In the genomic region with DNA sequence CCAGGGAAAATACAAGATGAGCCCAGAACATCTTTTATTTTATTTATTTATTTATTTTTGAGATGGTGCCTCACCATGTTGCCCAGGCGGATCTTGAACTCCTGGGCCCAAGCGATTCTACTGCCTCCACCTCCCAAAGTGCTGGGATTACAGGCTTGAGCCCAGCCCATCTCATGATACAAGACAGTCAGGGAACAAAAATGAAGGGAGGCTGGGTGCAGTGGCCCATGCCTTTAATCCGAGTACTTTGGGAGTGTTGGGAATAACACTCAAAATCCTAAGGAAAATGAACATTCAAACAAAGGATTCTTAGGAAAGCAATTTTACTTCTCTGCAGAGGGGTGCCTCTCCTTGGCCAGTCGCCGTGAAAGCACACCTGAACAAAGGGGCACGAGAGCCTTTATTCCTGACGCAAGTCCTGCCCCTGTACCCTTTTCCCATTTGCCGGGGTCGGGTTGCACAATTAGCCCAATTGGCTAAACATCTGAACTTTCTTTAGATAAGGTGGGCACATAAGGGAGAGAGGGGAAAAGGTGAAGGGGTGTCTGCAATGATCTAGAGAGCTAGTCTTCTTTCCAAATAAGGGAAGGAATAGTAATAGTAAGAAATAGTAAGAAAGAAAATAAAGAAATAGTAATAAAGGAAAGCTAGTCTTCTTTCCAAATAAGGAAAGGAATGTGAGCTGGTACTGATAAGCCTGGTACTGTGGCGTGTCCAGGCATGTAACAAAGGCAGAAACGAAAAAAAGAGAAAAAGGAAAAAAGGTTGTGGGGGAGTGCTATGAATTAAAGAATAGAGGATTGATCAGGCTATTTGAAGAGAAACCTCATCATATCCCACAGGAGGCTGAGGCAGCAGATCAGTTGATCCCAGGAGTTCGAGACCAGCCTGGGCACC, we compare ENCODE assay signal across 12 cellular contexts. TPM values are rescaled to one million over a fixed set of nuclear protein-coding genes. Genes with fewer than 3 reads are reported as not detected.
A peak's percentile ranks its signal among the peaks of the same experiment; 100 is the strongest.
DNase-seq lines count a peak whose midpoint lies in the region; ATAC-seq, FAIRE-seq and TF ChIP-seq lines count a peak whose summit lies in the region.
"Had no signal": no experiment of that assay in that cellular context is flagged by ENCODE, and none has a peak within 500 bp of the region (broad histone marks: within the 10 kb centered on the region; RNA-seq: fewer than 3 reads in every experiment).

No MANE protein-coding gene starts in this region.

- no peak for DNase-seq in HepG2 (ENCODE audit: low spot score)
- DNase-seq in right lobe of liver = no peak
- DNase-seq in breast epithelium (ENCODE audit: low spot score in 2 of 2) = no peak
- DNase-seq in iPS-NIHi7 (ENCODE audit: extremely low spot score) = peak; percentile 20
- no peak for DNase-seq in UCSD-AML1 (lab: John Stamatoyannopoulos, UW; ENCODE audit: unreplicated experiment)
- DNase-seq in lower lobe of right lung = no peak
- DNase-seq: activated T-cell treated with anti-CD3 and anti-CD28 coated beads, Interleukin-2, amount 50 U/mL, for 1 hour; central memory CD4-positive, alpha-beta T cell; NCI-H2107; right cardiac atrium had no signal

- TF ChIP-seq EP300 in HepG2 (IDR thresholded peaks at IDR 0.05; ENCODE audit: low read depth in 2 of 2, low read length in 2 of 2) (no peak), HepG2 (CRISPR knock-in tag; IDR thresholded peaks at IDR 0.05; ENCODE audit: borderline replicate concordance) (no peak)

- no peak for FAIRE-seq in HepG2 (lab: Jason Lieb, UNC)

- H3K9ac ChIP-seq in HepG2 (ENCODE audit: insufficient read depth, low read depth, low read length) = no peak overlapping the region

- POLR2A ChIA-PET in HepG2 (lab: Yijun Ruan, JAX) = interaction anchor here (0.8 to 1.6 kb wide), 4 partner anchors 14 to 37 kb away, joined by 3 to 6 read pairs (median 4); a partner anchor contains a TSS

- H3K27ac ChIP-seq in HepG2 (ENCODE audit: extremely low read length, insufficient read depth, low read length) (no peak overlapping the region), right lobe of liver (no peak overlapping the region), breast epithelium (peak overlapping the region; percentile 2 to 28), lower lobe of right lung (no peak overlapping the region)

- TF ChIP-seq CTCF in HepG2 (CRISPR knock-in tag; IDR thresholded peaks at IDR 0.05) = no peak
- no peak for TF ChIP-seq CTCF in right lobe of liver (IDR thresholded peaks at IDR 0.05)
- no peak for TF ChIP-seq CTCF in breast epithelium (IDR thresholded peaks at IDR 0.05)
- TF ChIP-seq CTCF in lower lobe of right lung (IDR thresholded peaks at IDR 0.05) = no peak

- WGBS in HepG2 (ENCODE audit: low lambda C conversion rate) = 88% methylated on average over 12 of the region's 12 CpGs
- 77% methylated on average over 9 of the region's 12 CpGs for WGBS in right lobe of liver (ENCODE audit: insufficient coverage, low coverage, low lambda C conversion rate, missing lambda C conversion rate)

- BruUV-seq in HepG2 (replicated peaks; lab: Mats Ljungman, UMichigan) = no TSS peak

- no peak overlapping the region for H2AFZ ChIP-seq in HepG2 (ENCODE audit: low read length)

- no peak overlapping the region for H3K4me2 ChIP-seq in HepG2 (ENCODE audit: low read depth, low read length)

- ATAC-seq in HepG2 (no peak), right lobe of liver (no peak), lower lobe of right lung (no peak), HG03097 (IDR thresholded peaks at IDR 0.05; ENCODE audit: low FRiP score, unreplicated experiment) (no peak), GM18519 (IDR thresholded peaks at IDR 0.05; ENCODE audit: low FRiP score, unreplicated experiment) (no peak)
- ATAC-seq: right cardiac atrium had no signal

- TF ChIP-seq POLR2A in HepG2 (IDR thresholded peaks at IDR 0.05; ENCODE audit: insufficient read depth in 1 of 2, low read depth in 2 of 2, low read length in 2 of 2) (no peak), right lobe of liver (IDR thresholded peaks at IDR 0.05) (no peak), breast epithelium (IDR thresholded peaks at IDR 0.05) (no peak)

- CTCF ChIA-PET in HepG2 (lab: Yijun Ruan, JAX; ENCODE audit: low intra/inter-chr PET ratio, low total read pairs) = no interaction called here

- H3K27me3 ChIP-seq in HepG2 (ENCODE audit: control insufficient read depth in 1 of 2, insufficient read depth in 2 of 2, low read length in 2 of 2) (no peaks in the 10 kb centered on the region; a peak in 1 of 5 replicates), right lobe of liver (no peaks in the 10 kb centered on the region), breast epithelium (no peaks in the 10 kb centered on the region), lower lobe of right lung (ENCODE audit: low read depth) (no peaks in the 10 kb centered on the region)

- H3K79me2 ChIP-seq in HepG2 (ENCODE audit: insufficient read depth, low read length) = peaks cover 23% of the 10 kb centered on the region

- H3K4me1 ChIP-seq in HepG2 (ENCODE audit: insufficient read depth, low read length) (peaks cover 18% of the 10 kb centered on the region; the same call in 1 of the 2 replicates), right lobe of liver (no peaks in the 10 kb centered on the region), breast epithelium (no peaks in the 10 kb centered on the region), lower lobe of right lung (no peaks in the 10 kb centered on the region)

- H3K36me3 ChIP-seq in HepG2 (replicated peaks in 1 of 2; ENCODE audit: control insufficient read depth in 1 of 2, insufficient read depth in 2 of 2, low read length in 2 of 2) (peaks cover 22 to 55% of the 10 kb centered on the region in 2 experiments), right lobe of liver (peaks cover 0 to 16% (median 2%) of the 10 kb centered on the region in 4 donors), breast epithelium (no peaks in the 10 kb centered on the region), lower lobe of right lung (peaks cover 46% of the 10 kb centered on the region)

- in situ Hi-C loops in HepG2 (cut with HindIII; ENCODE audit: extremely low pct_ligation_motif_present, low pct_unique_long_range_greater_than_20kb) = no loop called here

- no peak for TF ChIP-seq RAD21 in HepG2 (CRISPR knock-in tag; IDR thresholded peaks at IDR 0.05)

- intact Hi-C loops in HepG2 (cut with micrococcal nuclease; ENCODE audit: unreplicated experiment) (no loop called here), right lobe of liver (cut with DNase I) (no loop called here), breast epithelium (cut with DNase I; ENCODE audit: low total_unique reads) (no loop called here), lower lobe of right lung (cut with DNase I) (no loop called here)

- H3K4me3 ChIP-seq in HepG2 (replicated peaks in 1 of 3; ENCODE audit: insufficient read depth in 1 of 3, low read depth in 2 of 3, low read length in 3 of 3) (no peak overlapping the region), right lobe of liver (no peak overlapping the region), breast epithelium (no peak overlapping the region), lower lobe of right lung (no peak overlapping the region)

- no peaks in the 10 kb centered on the region for H3K9me3 ChIP-seq in HepG2 (ENCODE audit: low read length)
- no peaks in the 10 kb centered on the region for H3K9me3 ChIP-seq in right lobe of liver
- no peaks in the 10 kb centered on the region for H3K9me3 ChIP-seq in breast epithelium
- no peaks in the 10 kb centered on the region for H3K9me3 ChIP-seq in lower lobe of right lung

- H4K20me1 ChIP-seq in HepG2 (ENCODE audit: insufficient read depth, low read length) = no peaks in the 10 kb centered on the region

RNA-seq across cellular contexts. Expression of a gene that starts 13.4 kb away (rescaled TPM):
- total RNA-seq in HepG2 (2016; rRNA removed; fragmentation: Illumina TruSeq; extraction: Trizol) (65.6 and 100 TPM in 2 replicates), right lobe of liver (10 to 100 TPM in 2 of 6 experiments, 1 to 10 TPM in 4; 6.2 to 40.9 (median 8.4) TPM), breast epithelium (10 to 100 TPM; 21.6 to 66.7 (median 53.9) TPM), lower lobe of right lung (32.0 TPM)
- 7.2 and 7.6 TPM in 2 replicates for total RNA-seq in HepG2 (2016; cell fraction: cytosol; rRNA removed; fragmentation: Illumina TruSeq; extraction: Trizol; ENCODE audit: low read depth)
- total RNA-seq in HepG2 (2016; cell fraction: insoluble cytoplasmic fraction; rRNA removed; fragmentation: Illumina TruSeq; extraction: Trizol) = 68.5 and 86.5 TPM in 2 replicates
- 25.1 and 25.2 TPM in 2 replicates for total RNA-seq in HepG2 (2016; cell fraction: membrane; rRNA removed; fragmentation: Illumina TruSeq; extraction: Trizol)
- total RNA-seq in HepG2 (2016; cell fraction: nucleus; rRNA removed; fragmentation: Illumina TruSeq; extraction: Trizol) = 57.8 and 60.8 TPM in 2 replicates
- polyA plus RNA-seq in HepG2 (2011; rRNA removed) = 42.8 and 51.1 TPM in 2 replicates
- 32.2 and 41.0 TPM in 2 replicates for polyA plus RNA-seq in HepG2 (2011; cell fraction: cytosol; rRNA removed)
- 46.7 and 50.4 TPM in 2 replicates for polyA plus RNA-seq in HepG2 (2011; cell fraction: nucleus; rRNA removed)
- polyA plus RNA-seq in HepG2 (2012) = 31.0 and 53.6 TPM in 2 replicates
- polyA plus RNA-seq in HepG2 (2016; cell fraction: cytosol; fragmentation: Illumina TruSeq; extraction: Trizol; ENCODE audit: low read depth) = 3.4 and 4.5 TPM in 2 replicates
- polyA plus RNA-seq in HepG2 (2016; cell fraction: insoluble cytoplasmic fraction; fragmentation: Illumina TruSeq; extraction: Trizol; ENCODE audit: low read depth) = 56.7 and 71.7 TPM in 2 replicates
- polyA plus RNA-seq in HepG2 (2016; cell fraction: membrane; fragmentation: Illumina TruSeq; extraction: Trizol; ENCODE audit: low read depth) = 12.3 and 13.7 TPM in 2 replicates
- polyA plus RNA-seq in HepG2 (2016; cell fraction: nucleus; fragmentation: Illumina TruSeq; extraction: Trizol; ENCODE audit: insufficient read depth, low read depth) = 73.7 and 78.3 TPM in 2 replicates
- 92.8 and 252 TPM in 2 replicates for polyA minus RNA-seq in HepG2 (2011; rRNA and poly(A)+ RNA removed; ENCODE audit: low replicate concordance)
- polyA minus RNA-seq in HepG2 (2011; cell fraction: cytosol; rRNA and poly(A)+ RNA removed) = 51.6 and 71.6 TPM in 2 replicates
- polyA minus RNA-seq in HepG2 (2011; cell fraction: nucleus; rRNA and poly(A)+ RNA removed) = 62.8 and 68.9 TPM in 2 replicates

RNA-seq across cellular contexts. Expression of a gene that starts 14.3 kb away (rescaled TPM):
- total RNA-seq in HepG2 (2016; rRNA removed; fragmentation: Illumina TruSeq; extraction: Trizol) (278 and 343 TPM in 2 replicates), right lobe of liver (100 to 1,000 TPM in 1 of 6 experiments, 10 to 100 TPM in 5; 38.2 to 104 (median 80.2) TPM), breast epithelium (10 to 100 TPM; 58.5 to 72.1 (median 62.4) TPM), lower lobe of right lung (121 TPM)
- 189 and 218 TPM in 2 replicates for total RNA-seq in HepG2 (2016; cell fraction: cytosol; rRNA removed; fragmentation: Illumina TruSeq; extraction: Trizol; ENCODE audit: low read depth)
- 286 and 361 TPM in 2 replicates for total RNA-seq in HepG2 (2016; cell fraction: insoluble cytoplasmic fraction; rRNA removed; fragmentation: Illumina TruSeq; extraction: Trizol)
- total RNA-seq in HepG2 (2016; cell fraction: membrane; rRNA removed; fragmentation: Illumina TruSeq; extraction: Trizol) = 199 and 207 TPM in 2 replicates
- 80.6 and 104 TPM in 2 replicates for total RNA-seq in HepG2 (2016; cell fraction: nucleus; rRNA removed; fragmentation: Illumina TruSeq; extraction: Trizol)
- 52.5 and 64.8 TPM in 2 replicates for polyA plus RNA-seq in HepG2 (2011; rRNA removed)
- polyA plus RNA-seq in HepG2 (2011; cell fraction: cytosol; rRNA removed) = 82.5 and 89.0 TPM in 2 replicates
- 20.2 and 20.8 TPM in 2 replicates for polyA plus RNA-seq in HepG2 (2011; cell fraction: nucleus; rRNA removed)
- polyA plus RNA-seq in HepG2 (2012) = 128 and 181 TPM in 2 replicates
- 188 and 220 TPM in 2 replicates for polyA plus RNA-seq in HepG2 (2016; cell fraction: cytosol; fragmentation: Illumina TruSeq; extraction: Trizol; ENCODE audit: low read depth)
- polyA plus RNA-seq in HepG2 (2016; cell fraction: insoluble cytoplasmic fraction; fragmentation: Illumina TruSeq; extraction: Trizol; ENCODE audit: low read depth) = 342 and 349 TPM in 2 replicates
- 177 and 178 TPM in 2 replicates for polyA plus RNA-seq in HepG2 (2016; cell fraction: membrane; fragmentation: Illumina TruSeq; extraction: Trizol; ENCODE audit: low read depth)
- 114 and 136 TPM in 2 replicates for polyA plus RNA-seq in HepG2 (2016; cell fraction: nucleus; fragmentation: Illumina TruSeq; extraction: Trizol; ENCODE audit: insufficient read depth, low read depth)
- polyA minus RNA-seq in HepG2 (2011; rRNA and poly(A)+ RNA removed; ENCODE audit: low replicate concordance) = 25.3 and 67.0 TPM in 2 replicates
- polyA minus RNA-seq in HepG2 (2011; cell fraction: cytosol; rRNA and poly(A)+ RNA removed) = 12.4 and 18.6 TPM in 2 replicates
- polyA minus RNA-seq in HepG2 (2011; cell fraction: nucleus; rRNA and poly(A)+ RNA removed) = 10.1 and 13.3 TPM in 2 replicates

RNA-seq across cellular contexts. Expression of a gene that starts 27.0 kb away (rescaled TPM):
- total RNA-seq in HepG2 (2016; rRNA removed; fragmentation: Illumina TruSeq; extraction: Trizol) = 3,038 and 4,052 TPM in 2 replicates
- 4,250 and 4,349 TPM in 2 replicates for total RNA-seq in HepG2 (2016; cell fraction: cytosol; rRNA removed; fragmentation: Illumina TruSeq; extraction: Trizol; ENCODE audit: low read depth)
- 3,016 and 4,088 TPM in 2 replicates for total RNA-seq in HepG2 (2016; cell fraction: insoluble cytoplasmic fraction; rRNA removed; fragmentation: Illumina TruSeq; extraction: Trizol)
- 3,384 and 3,615 TPM in 2 replicates for total RNA-seq in HepG2 (2016; cell fraction: membrane; rRNA removed; fragmentation: Illumina TruSeq; extraction: Trizol)
- total RNA-seq in HepG2 (2016; cell fraction: nucleus; rRNA removed; fragmentation: Illumina TruSeq; extraction: Trizol) = 1,080 and 1,144 TPM in 2 replicates
- polyA plus RNA-seq in HepG2 (2011; rRNA removed) = 12,395 and 12,722 TPM in 2 replicates
- polyA plus RNA-seq in HepG2 (2011; cell fraction: cytosol; rRNA removed) = 13,143 and 20,886 TPM in 2 replicates
- 4,563 and 5,385 TPM in 2 replicates for polyA plus RNA-seq in HepG2 (2011; cell fraction: nucleus; rRNA removed)
- 4,491 and 5,608 TPM in 2 replicates for polyA plus RNA-seq in HepG2 (2012)
- polyA plus RNA-seq in HepG2 (2016; cell fraction: cytosol; fragmentation: Illumina TruSeq; extraction: Trizol; ENCODE audit: low read depth) = 5,853 and 5,973 TPM in 2 replicates
- polyA plus RNA-seq in HepG2 (2016; cell fraction: insoluble cytoplasmic fraction; fragmentation: Illumina TruSeq; extraction: Trizol; ENCODE audit: low read depth) = 5,263 and 5,331 TPM in 2 replicates
- 4,187 and 4,205 TPM in 2 replicates for polyA plus RNA-seq in HepG2 (2016; cell fraction: membrane; fragmentation: Illumina TruSeq; extraction: Trizol; ENCODE audit: low read depth)
- 2,003 and 2,068 TPM in 2 replicates for polyA plus RNA-seq in HepG2 (2016; cell fraction: nucleus; fragmentation: Illumina TruSeq; extraction: Trizol; ENCODE audit: insufficient read depth, low read depth)
- 14,131 and 14,841 TPM in 2 replicates for polyA minus RNA-seq in HepG2 (2011; rRNA and poly(A)+ RNA removed; ENCODE audit: low replicate concordance)
- 5,645 and 5,680 TPM in 2 replicates for polyA minus RNA-seq in HepG2 (2011; cell fraction: cytosol; rRNA and poly(A)+ RNA removed)
- 1,044 and 1,523 TPM in 2 replicates for polyA minus RNA-seq in HepG2 (2011; cell fraction: nucleus; rRNA and poly(A)+ RNA removed)
- 1,000 to 10,000 TPM in 4 of 6 experiments, 100 to 1,000 TPM in 2; 788 to 3,247 (median 1,580) TPM for total RNA-seq in right lobe of liver
- total RNA-seq in breast epithelium = 1,000 to 10,000 TPM; 1,134 to 1,818 (median 1,628) TPM
- total RNA-seq in lower lobe of right lung = 766 TPM

RNA-seq across cellular contexts. Expression of a gene that starts 36.9 kb away (rescaled TPM):
- total RNA-seq in HepG2 (2016; rRNA removed; fragmentation: Illumina TruSeq; extraction: Trizol) (0.45 and 2.5 TPM in 2 replicates), right lobe of liver (1 to 10 TPM; 3.5 to 6.5 (median 6.0) TPM), breast epithelium (10 to 100 TPM in 2 of 3 donors, 1 to 10 TPM in 1; 8.2 to 12.5 (median 11.1) TPM), lower lobe of right lung (6.8 TPM)
- total RNA-seq in HepG2 (2016; cell fraction: cytosol; rRNA removed; fragmentation: Illumina TruSeq; extraction: Trizol; ENCODE audit: low read depth) = 0.81 TPM in 1 of 2 replicates, not detected in the other
- 0.97 and 3.1 TPM in 2 replicates for total RNA-seq in HepG2 (2016; cell fraction: insoluble cytoplasmic fraction; rRNA removed; fragmentation: Illumina TruSeq; extraction: Trizol)
- total RNA-seq in HepG2 (2016; cell fraction: membrane; rRNA removed; fragmentation: Illumina TruSeq; extraction: Trizol) = 0.59 and 0.68 TPM in 2 replicates
- 5.5 and 5.9 TPM in 2 replicates for total RNA-seq in HepG2 (2016; cell fraction: nucleus; rRNA removed; fragmentation: Illumina TruSeq; extraction: Trizol)
- 7.4 and 8.0 TPM in 2 replicates for polyA plus RNA-seq in HepG2 (2011; rRNA removed)
- 2.5 and 2.8 TPM in 2 replicates for polyA plus RNA-seq in HepG2 (2011; cell fraction: cytosol; rRNA removed)
- 25.6 and 29.4 TPM in 2 replicates for polyA plus RNA-seq in HepG2 (2011; cell fraction: nucleus; rRNA removed)
- polyA plus RNA-seq in HepG2 (2012) = 3.2 and 3.5 TPM in 2 replicates
- polyA plus RNA-seq in HepG2 (2016; cell fraction: cytosol; fragmentation: Illumina TruSeq; extraction: Trizol; ENCODE audit: low read depth) = 0.18 and 0.24 TPM in 2 replicates
- polyA plus RNA-seq in HepG2 (2016; cell fraction: insoluble cytoplasmic fraction; fragmentation: Illumina TruSeq; extraction: Trizol; ENCODE audit: low read depth) = 1.4 and 2.2 TPM in 2 replicates
- 0.49 and 0.91 TPM in 2 replicates for polyA plus RNA-seq in HepG2 (2016; cell fraction: membrane; fragmentation: Illumina TruSeq; extraction: Trizol; ENCODE audit: low read depth)
- 12.1 and 15.4 TPM in 2 replicates for polyA plus RNA-seq in HepG2 (2016; cell fraction: nucleus; fragmentation: Illumina TruSeq; extraction: Trizol; ENCODE audit: insufficient read depth, low read depth)
- 5.9 and 16.5 TPM in 2 replicates for polyA minus RNA-seq in HepG2 (2011; rRNA and poly(A)+ RNA removed; ENCODE audit: low replicate concordance)
- 0.99 and 1.8 TPM in 2 replicates for polyA minus RNA-seq in HepG2 (2011; cell fraction: cytosol; rRNA and poly(A)+ RNA removed)
- 9.4 and 13.9 TPM in 2 replicates for polyA minus RNA-seq in HepG2 (2011; cell fraction: nucleus; rRNA and poly(A)+ RNA removed)

RNA-seq across cellular contexts. Expression of a gene that starts 48.5 kb away (rescaled TPM):
- 7.0 and 12.8 TPM in 2 replicates for total RNA-seq in HepG2 (2016; rRNA removed; fragmentation: Illumina TruSeq; extraction: Trizol)
- total RNA-seq in HepG2 (2016; cell fraction: cytosol; rRNA removed; fragmentation: Illumina TruSeq; extraction: Trizol; ENCODE audit: low read depth) = 2.3 and 2.6 TPM in 2 replicates
- total RNA-seq in HepG2 (2016; cell fraction: insoluble cytoplasmic fraction; rRNA removed; fragmentation: Illumina TruSeq; extraction: Trizol) = 6.1 and 12.5 TPM in 2 replicates
- 4.1 and 5.9 TPM in 2 replicates for total RNA-seq in HepG2 (2016; cell fraction: membrane; rRNA removed; fragmentation: Illumina TruSeq; extraction: Trizol)
- 13.7 and 16.1 TPM in 2 replicates for total RNA-seq in HepG2 (2016; cell fraction: nucleus; rRNA removed; fragmentation: Illumina TruSeq; extraction: Trizol)
- 14.6 and 18.3 TPM in 2 replicates for polyA plus RNA-seq in HepG2 (2011; rRNA removed)
- 7.8 and 9.6 TPM in 2 replicates for polyA plus RNA-seq in HepG2 (2011; cell fraction: cytosol; rRNA removed)
- polyA plus RNA-seq in HepG2 (2011; cell fraction: nucleus; rRNA removed) = 132 TPM in 2 replicates
- 8.0 and 11.7 TPM in 2 replicates for polyA plus RNA-seq in HepG2 (2012)
- 1.9 TPM in 2 replicates for polyA plus RNA-seq in HepG2 (2016; cell fraction: cytosol; fragmentation: Illumina TruSeq; extraction: Trizol; ENCODE audit: low read depth)
- polyA plus RNA-seq in HepG2 (2016; cell fraction: insoluble cytoplasmic fraction; fragmentation: Illumina TruSeq; extraction: Trizol; ENCODE audit: low read depth) = 6.6 and 8.2 TPM in 2 replicates
- 3.2 and 3.5 TPM in 2 replicates for polyA plus RNA-seq in HepG2 (2016; cell fraction: membrane; fragmentation: Illumina TruSeq; extraction: Trizol; ENCODE audit: low read depth)
- 54.2 and 55.8 TPM in 2 replicates for polyA plus RNA-seq in HepG2 (2016; cell fraction: nucleus; fragmentation: Illumina TruSeq; extraction: Trizol; ENCODE audit: insufficient read depth, low read depth)
- 0.61 and 11.8 TPM in 2 replicates for polyA minus RNA-seq in HepG2 (2011; rRNA and poly(A)+ RNA removed; ENCODE audit: low replicate concordance)
- 2.9 and 3.4 TPM in 2 replicates for polyA minus RNA-seq in HepG2 (2011; cell fraction: cytosol; rRNA and poly(A)+ RNA removed)
- 12.5 and 14.4 TPM in 2 replicates for polyA minus RNA-seq in HepG2 (2011; cell fraction: nucleus; rRNA and poly(A)+ RNA removed)
- total RNA-seq in right lobe of liver = 1 to 10 TPM; 5.5 to 9.3 (median 7.4) TPM
- 10 to 100 TPM in 2 of 3 donors, 1 to 10 TPM in 1; 7.2 to 22.4 (median 15.7) TPM for total RNA-seq in breast epithelium
- total RNA-seq in lower lobe of right lung = 27.6 TPM

Comparison
In these comparisons a context has a peak if more than half of its experiments do, and no peak if none do; other contexts are left out.
1. H3K27ac ChIP-seq: peak in breast epithelium (2 of 2); none in HepG2 (single experiment), right lobe of liver (0 of 3) and lower lobe of right lung (single experiment).